In genomic region chr3:52777959-52778805, GRCh38 we compare ENCODE assay signal across 1 cellular context.
A peak's percentile ranks its signal among the peaks of the same experiment; 100 is the strongest.
TF ChIP-seq lines count a peak whose summit lies in the region.

No MANE protein-coding gene starts in this region.

TF ChIP-seq in GM12878, 131 proteins besides CTCF, POLR2A, EP300 and RAD21:
- TF ChIP-seq NBN (IDR thresholded peaks at IDR 0.05) (no peak), STAT1 (conservative IDR thresholded peaks at IDR 0.05) (no peak), REST (IDR thresholded peaks at IDR 0.05; ENCODE audit: low read depth, low read length) (peak; percentile 40; the same call in 1 of the 2 replicates), BACH1 (IDR thresholded peaks at IDR 0.05; ENCODE audit: borderline replicate concordance) (no peak), RB1 (IDR thresholded peaks at IDR 0.05; ENCODE audit: borderline replicate concordance) (no peak)
